8 cellular contexts compared by ENCODE assay signal in the genomic region with DNA sequence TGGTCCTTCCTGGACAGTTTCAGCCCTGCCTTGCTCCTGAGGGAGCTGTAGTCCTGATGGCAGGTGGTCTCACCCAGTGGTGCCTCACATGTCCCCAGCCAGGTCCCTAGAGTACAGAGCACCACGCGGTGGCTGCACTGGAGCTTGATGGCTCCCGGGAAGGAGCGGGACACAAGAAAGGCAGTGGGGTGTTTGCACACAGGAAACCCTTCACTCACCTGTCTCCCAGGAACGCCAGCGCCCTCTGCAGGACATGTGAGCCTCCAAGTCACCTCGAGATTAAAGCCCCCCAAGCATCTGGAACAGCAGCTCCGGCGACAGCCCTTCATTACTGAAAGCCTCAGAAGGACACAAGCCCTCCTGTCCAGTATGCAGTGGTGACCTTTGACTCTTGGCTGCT. TPM values are rescaled to one million over a fixed set of nuclear protein-coding genes. Genes with fewer than 3 reads are reported as not detected.
DNase-seq lines count a peak whose midpoint lies in the region; ATAC-seq and TF ChIP-seq lines count a peak whose summit lies in the region.

No MANE protein-coding gene starts in this region.

- H3K4me3 ChIP-seq in AG04450 (ENCODE audit: low read depth, low read length) (no peak overlapping the region), OCI-LY1 (ENCODE audit: low read depth, low read length, poor library complexity, severe bottlenecking) (no peak overlapping the region)

- POLR2A ChIA-PET in AG04450 (lab: Yijun Ruan, JAX): no interaction called here

- ATAC-seq in GM18858 (IDR thresholded peaks at IDR 0.05; ENCODE audit: unreplicated experiment) (no peak), GM19397 (IDR thresholded peaks at IDR 0.05; ENCODE audit: unreplicated experiment) (no peak)

- H3K4me3 Mint-ChIP-seq in T-helper 2 cell treated with Interferon-gamma antibody and Interleukin-4, amounts not matched to agents 5 μg/mL and 100 μg/mL, for 36 hours: no peak overlapping the region

- no peaks in the 10 kb centered on the region for H4K20me1 ChIP-seq in OCI-LY1 (ENCODE audit: insufficient read depth, low read length)

- H3K9me3 Mint-ChIP-seq in T-helper 2 cell treated with Interferon-gamma antibody and Interleukin-4, amounts not matched to agents 5 μg/mL and 100 μg/mL, for 36 hours: no peaks in the 10 kb centered on the region

- H3F3A ChIP-seq in OCI-LY1 (ENCODE audit: insufficient read depth, low read length): no peaks in the 10 kb centered on the region

- peaks cover 9% of the 10 kb centered on the region for H3K27me3 Mint-ChIP-seq in T-helper 2 cell treated with Interferon-gamma antibody and Interleukin-4, amounts not matched to agents 5 μg/mL and 100 μg/mL, for 36 hours (ENCODE audit: low read depth)

- H3K9me3 ChIP-seq in AG04450 (ENCODE audit: control insufficient read depth, insufficient read depth, low read length) (no peaks in the 10 kb centered on the region; the same call in 1 of the 2 replicates), OCI-LY1 (ENCODE audit: low read length) (no peaks in the 10 kb centered on the region)

- H3K27me3 ChIP-seq in AG04450 (ENCODE audit: control insufficient read depth, insufficient read depth, low read length) (peaks cover 42% of the 10 kb centered on the region), OCI-LY1 (ENCODE audit: insufficient read depth, low read length) (peaks cover 4% of the 10 kb centered on the region; the same call in 1 of the 2 replicates)

- CTCF ChIA-PET in AG04450 (lab: Charles Lee): interaction anchor here (1.3 kb wide), 1 partner anchor 32 kb away, joined by 3 read pairs; no protein-coding TSS in a partner anchor

- H3K4me1 Mint-ChIP-seq in T-helper 2 cell treated with Interferon-gamma antibody and Interleukin-4, amounts not matched to agents 5 μg/mL and 100 μg/mL, for 36 hours (ENCODE audit: low read depth): no peaks in the 10 kb centered on the region

- DNase-seq in AG04450 (ENCODE audit: low read depth, low spot score): no peak
- peak; percentile 49 for DNase-seq in dermis blood vessel endothelial cell
- peak; percentile 36 to 54 for DNase-seq in stimulated activated CD8-positive, alpha-beta memory T cell treated with anti-CD3 and anti-CD28 coated beads, Interleukin-2, amount 100 ng/mL, for 48 hours (ENCODE audit: low read depth in 2 of 2)
- no peak for DNase-seq in T-helper 2 cell treated with Interferon-gamma antibody and Interleukin-4, amounts not matched to agents 5 μg/mL and 100 μg/mL, for 36 hours (ENCODE audit: low spot score)

- no peaks in the 10 kb centered on the region for H3K36me3 Mint-ChIP-seq in T-helper 2 cell treated with Interferon-gamma antibody and Interleukin-4, amounts not matched to agents 5 μg/mL and 100 μg/mL, for 36 hours (ENCODE audit: low read depth)

- H3K9me2 ChIP-seq in OCI-LY1 (ENCODE audit: low read depth, low read length): no peaks in the 10 kb centered on the region

- no peak overlapping the region for H3K4me2 ChIP-seq in OCI-LY1 (ENCODE audit: low read length)

- no peak overlapping the region for H2AFZ ChIP-seq in OCI-LY1 (ENCODE audit: low read length)

- TF ChIP-seq CTCF in AG04450 (IDR thresholded peaks at IDR 0.05; ENCODE audit: low read depth, low read length) (peak; percentile 23; the same call in 1 of the 2 replicates), GM12872 (IDR thresholded peaks at IDR 0.05; ENCODE audit: insufficient read depth, low read depth, low read length) (peak; percentile 63), OCI-LY1 (IDR thresholded peaks at IDR 0.05; ENCODE audit: low read length) (peak; percentile 55)

- H3K4me1 ChIP-seq in OCI-LY1 (ENCODE audit: insufficient read depth, low read length, severe bottlenecking): no peaks in the 10 kb centered on the region

- H3K27ac Mint-ChIP-seq in T-helper 2 cell treated with Interferon-gamma antibody and Interleukin-4, amounts not matched to agents 5 μg/mL and 100 μg/mL, for 36 hours: no peak overlapping the region

- no peak overlapping the region for H3K9ac ChIP-seq in OCI-LY1 (ENCODE audit: low read length)

- no peaks in the 10 kb centered on the region for H3K36me3 ChIP-seq in OCI-LY1 (ENCODE audit: insufficient read depth, low read length)

- H3K79me2 ChIP-seq in OCI-LY1 (ENCODE audit: insufficient read depth, low read length): no peaks in the 10 kb centered on the region

- H3K27ac ChIP-seq in AG04450 (ENCODE audit: low read depth, low read length) (no peak overlapping the region), OCI-LY1 (ENCODE audit: low read depth, low read length, poor library complexity, severe bottlenecking) (no peak overlapping the region)

RNA-seq across cellular contexts. Expression of gene TMEM250, which starts 19.9 kb away (rescaled TPM):
- polyA plus RNA-seq in AG04450 (2011; rRNA removed): 8.8 and 12.7 TPM in 2 replicates
- 10.6 and 12.1 TPM in 2 replicates for polyA minus RNA-seq in AG04450 (2011; rRNA and poly(A)+ RNA removed)
- total RNA-seq in dermis blood vessel endothelial cell: 59.7 and 73.7 TPM in 2 replicates

RNA-seq across cellular contexts. Expression of gene NACC2, which starts 43.5 kb away (rescaled TPM):
- polyA plus RNA-seq in AG04450 (2011; rRNA removed): 11.7 and 12.2 TPM in 2 replicates
- 12.9 and 14.1 TPM in 2 replicates for polyA minus RNA-seq in AG04450 (2011; rRNA and poly(A)+ RNA removed)
- 21.6 and 26.5 TPM in 2 replicates for total RNA-seq in dermis blood vessel endothelial cell

Comparison
In these comparisons a context has a peak if more than half of its experiments do, and no peak if none do; other contexts are left out.
1. DNase-seq: peak in dermis blood vessel endothelial cell (single experiment) and stimulated activated CD8-positive, alpha-beta memory T cell treated with anti-CD3 and anti-CD28 coated beads, Interleukin-2, amount 100 ng/mL, for 48 hours (2 of 2); none in AG04450 (single experiment) and T-helper 2 cell treated with Interferon-gamma antibody and Interleukin-4, amounts not matched to agents 5 μg/mL and 100 μg/mL, for 36 hours (single experiment).
2. Peak in every context shown above with its lines, with median percentiles within 50 percentile points of each other: CTCF ChIP-seq.